In the genomic region with DNA sequence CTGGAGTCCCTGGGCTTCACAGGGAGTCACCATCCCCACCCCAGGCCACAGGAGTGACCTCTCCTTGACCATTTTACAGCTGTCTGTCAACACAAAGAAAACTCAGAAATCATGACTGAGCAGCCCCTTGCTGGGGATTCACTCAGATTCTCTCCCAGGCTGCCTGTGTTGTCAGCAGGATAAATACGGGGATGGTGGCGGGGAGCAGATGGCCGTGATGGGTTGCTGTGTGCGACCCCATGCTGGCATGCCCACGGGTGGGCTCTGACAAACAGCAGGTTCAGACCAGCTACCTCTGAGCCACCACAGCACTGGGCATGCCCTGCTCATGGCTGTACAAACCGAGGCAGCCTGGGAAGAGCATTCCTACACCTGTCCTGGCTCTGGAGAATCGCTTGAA, we compare ENCODE assay signal across 21 cellular contexts.
DNase-seq lines count a peak whose midpoint lies in the region; ATAC-seq, FAIRE-seq and TF ChIP-seq lines count a peak whose summit lies in the region.
"Had no signal": no experiment of that assay in that cellular context is flagged by ENCODE, and none has a peak within 500 bp of the region (broad histone marks: within the 10 kb centered on the region; RNA-seq: fewer than 3 reads in every experiment).

No MANE protein-coding gene starts in this region.

- no peaks in the 10 kb centered on the region for H3K9me3 ChIP-seq in H1 (ENCODE audit: insufficient read depth in 2 of 2, low read depth in 1 of 2, low read length in 1 of 2)
- H3K9me3 ChIP-seq: SJCRH30 had no signal

- no peak for FAIRE-seq in H1 (lab: Jason Lieb, UNC)
- FAIRE-seq: G401.6 had no signal

- H3K36me3 ChIP-seq in H1 (ENCODE audit: control insufficient read depth in 2 of 4, insufficient read depth in 4 of 4, low read length in 3 of 4), result no peaks in the 10 kb centered on the region
- H3K36me3 ChIP-seq: SJCRH30 had no signal

- H3K23me2 ChIP-seq in H1 (ENCODE audit: low read depth, low read length), result no peaks in the 10 kb centered on the region

- no peak for TF ChIP-seq POLR2A in H1 (IDR thresholded peaks at IDR 0.05; ENCODE audit: control extremely low read depth in 1 of 2, low read depth in 2 of 2, low read length in 2 of 2)

- H2BK20ac ChIP-seq in H1 (ENCODE audit: low read length), result no peak overlapping the region

- WGBS in H1 (ENCODE audit: extremely low coverage in 1 of 2, insufficient coverage in 1 of 2, insufficient read length in 1 of 2, insufficient replicate concordance in 2 of 2, low coverage in 1 of 2, low lambda C conversion rate in 2 of 2, missing lambda C conversion rate in 1 of 2), 2 experiments, result 88% methylated on average over 7 of the region's 7 CpGs; no CpG with 5 or more reads in 1 of the 2 experiments

- no peaks in the 10 kb centered on the region for H3K79me1 ChIP-seq in H1 (ENCODE audit: low read depth, low read length)

- H2BK12ac ChIP-seq in H1 (ENCODE audit: low read depth, low read length), result no peak overlapping the region

- no peak overlapping the region for H4K8ac ChIP-seq in H1 (ENCODE audit: extremely low read depth, insufficient read depth, low read length)

- no peak overlapping the region for H3K56ac ChIP-seq in H1 (replicated peaks; ENCODE audit: insufficient read length, low read depth, low read length)

- no peaks in the 10 kb centered on the region for H3K27me3 ChIP-seq in H1 (replicated peaks in 1 of 4; ENCODE audit: control insufficient read depth in 3 of 4, extremely low read depth in 1 of 4, insufficient read depth in 3 of 4, low read length in 3 of 4)
- H3K27me3 ChIP-seq: SJCRH30 had no signal

- CTCF ChIA-PET in H1 (lab: Charles Lee; ENCODE audit: partially characterized antibody), result interaction anchor here (0.8 to 3.0 kb wide), 7 partner anchors 11 to 184 kb away, joined by 3 to 21 read pairs (median 4); no protein-coding TSS in a partner anchor

- ATAC-seq in omental fat pad (ENCODE audit: low FRiP score), result no peak
- ATAC-seq: Right ventricle myocardium inferior, SK-N-SH treated with all-trans-retinoic acid at 6 μM for 48 hours had no signal

- H3K14ac ChIP-seq in H1 (ENCODE audit: insufficient read length), result no peak overlapping the region

- no peak overlapping the region for H2BK120ac ChIP-seq in H1 (replicated peaks; ENCODE audit: low read depth, low read length)

- H2BK5ac ChIP-seq in H1 (ENCODE audit: low read depth, low read length), result no peak overlapping the region

- H3K4me1 ChIP-seq in H1 (replicated peaks in 1 of 4; ENCODE audit: control insufficient read depth in 3 of 4, insufficient read depth in 4 of 4, low read length in 3 of 4), result peaks cover 0 to 5% (median under 1%) of the 10 kb centered on the region in 4 experiments; a peak in 4 of 7 replicates
- H3K4me1 ChIP-seq: SJCRH30 had no signal

- no peaks in the 10 kb centered on the region for H3K79me2 ChIP-seq in H1 (ENCODE audit: control insufficient read depth in 1 of 2, insufficient read depth in 2 of 2, low read length in 2 of 2)

- POLR2A ChIA-PET in H1 (lab: Charles Lee; ENCODE audit: partially characterized antibody), result no interaction called here

- no peaks in the 10 kb centered on the region for H4K20me1 ChIP-seq in H1 (replicated peaks in 1 of 2; ENCODE audit: control insufficient read depth in 1 of 2, insufficient read depth in 2 of 2, low read length in 2 of 2)

- peak overlapping the region; percentile 12 for H4K91ac ChIP-seq in H1 (replicated peaks; ENCODE audit: insufficient read length, low read length)

- TF ChIP-seq CTCF in H1 (IDR thresholded peaks at IDR 0.05; ENCODE audit: control extremely low read depth in 1 of 3, insufficient read depth in 1 of 3, low read depth in 1 of 3, low read length in 3 of 3) (no peak), omental fat pad (IDR thresholded peaks at IDR 0.05) (no peak)

- H2AFZ ChIP-seq in H1 (ENCODE audit: low read length), result no peak overlapping the region
- H2AFZ ChIP-seq: GM23248, PC-9 had no signal

- H3K4me2 ChIP-seq in H1 (ENCODE audit: insufficient read depth in 1 of 2, low read depth in 2 of 2, low read length in 2 of 2), result no peak overlapping the region
- H3K4me2 ChIP-seq: PC-9 had no signal

- no peak for TF ChIP-seq RAD21 in H1 (IDR thresholded peaks at IDR 0.05 in 1 of 2, conservative IDR thresholded peaks at IDR 0.05 in 1 of 2; ENCODE audit: low read depth in 2 of 2, low read length in 2 of 2)

- DNase-seq in NCI-H1417 (lab: John Stamatoyannopoulos, UW) (peak in 2 of 3 experiments; percentile 34 to 66), NCI-H1417 treated with DMSO at 0.1 percent for 48 hours (lab: John Stamatoyannopoulos, UW) (no peak), NCI-H146 (lab: John Stamatoyannopoulos, UW) (peak; percentile 83), H1 (ENCODE audit: low read depth in 1 of 2, low spot score in 2 of 2) (no peak), omental fat pad (ENCODE audit: low spot score) (no peak)
- DNase-seq in NK-92 treated with Interleukin-12 subunit alpha and Interleukin-12 subunit beta, amount 100 ng/mL, for 24 hours (lab: John Stamatoyannopoulos, UW), result no peak
- DNase-seq: 8988T, GM23248, HCEC 1CT, NCI-H1105, NCI-H1694 treated with DMSO at 0.1 percent for 48 hours, NCI-H2081, NCI-H446, NCI-H524 treated with DMSO at 0.1 percent for 48 hours, NCI-H82, PC-9, SJCRH30 had no signal

- no peak overlapping the region for H3K27ac ChIP-seq in H1 (ENCODE audit: low read depth, low read length)
- peak overlapping the region; percentile 40 for H3K27ac ChIP-seq in temporal lobe (ENCODE audit: low read depth, low read length)
- H3K27ac ChIP-seq: GM23248, PC-9, SJCRH30 had no signal

- no peak for TF ChIP-seq EP300 in H1 (IDR thresholded peaks at IDR 0.05; ENCODE audit: borderline replicate concordance in 1 of 2, low read depth in 2 of 2, low read length in 2 of 2)

- H2AK5ac ChIP-seq in H1 (ENCODE audit: low read depth, low read length), result no peak overlapping the region

- H3K9ac ChIP-seq in H1 (replicated peaks in 1 of 4; ENCODE audit: extremely low read depth in 1 of 4, low read depth in 3 of 4, low read length in 3 of 4), result no peak overlapping the region; a peak in 1 of 7 replicates
- H3K9ac ChIP-seq: GM23248 had no signal

- H3K18ac ChIP-seq in H1 (ENCODE audit: extremely low read depth, low read length), result no peak overlapping the region

- no peak overlapping the region for H3K23ac ChIP-seq in H1 (ENCODE audit: insufficient read length)

- H2BK15ac ChIP-seq in H1 (ENCODE audit: low read length), result no peak overlapping the region

- no peak overlapping the region for H3K4me3 ChIP-seq in H1 (ENCODE audit: extremely low read depth in 1 of 4, insufficient read depth in 2 of 4, low read depth in 3 of 4, low read length in 4 of 4)
- H3K4me3 ChIP-seq: GM23248, PC-9, SJCRH30 had no signal

- H3K4ac ChIP-seq in H1 (replicated peaks; ENCODE audit: insufficient read length, low read depth, low read length), result no peak overlapping the region

- no peak overlapping the region for H4K5ac ChIP-seq in H1 (ENCODE audit: insufficient read length, low read depth, low read length)

TF ChIP-seq in H1, 55 proteins besides CTCF, POLR2A, EP300 and RAD21:
- TF ChIP-seq POU5F1 (IDR thresholded peaks at IDR 0.05; ENCODE audit: low read depth, low read length) (no peak), KDM5A (IDR thresholded peaks at IDR 0.05; ENCODE audit: low read length) (no peak), SP4 (IDR thresholded peaks at IDR 0.05; ENCODE audit: low read length) (no peak), RFX5 (IDR thresholded peaks at IDR 0.05; ENCODE audit: borderline replicate concordance, low read depth, low read length) (no peak), TBP (IDR thresholded peaks at IDR 0.05; ENCODE audit: low read depth, low read length) (no peak), SIX5 (IDR thresholded peaks at IDR 0.05; ENCODE audit: low read depth, low read length) (no peak), TAF7 (optimal IDR thresholded peaks at IDR 0.05; ENCODE audit: borderline replicate concordance, low read depth, low read length) (no peak), BCL11A (IDR thresholded peaks at IDR 0.05; ENCODE audit: low read depth in 2 of 2, low read length in 2 of 2) (no peak)
TF ChIP-seq in H1: peak in this region for 0.

Comparison
In these comparisons a context has a peak if more than half of its experiments do, and no peak if none do; other contexts are left out.
1. DNase-seq: peak in NCI-H1417 (2 of 3) and NCI-H146 (single experiment); none in NCI-H1417 treated with DMSO at 0.1 percent for 48 hours (single experiment), H1 (0 of 2), NK-92 treated with Interleukin-12 subunit alpha and Interleukin-12 subunit beta, amount 100 ng/mL, for 24 hours (single experiment) and omental fat pad (single experiment).